In the genomic region with DNA sequence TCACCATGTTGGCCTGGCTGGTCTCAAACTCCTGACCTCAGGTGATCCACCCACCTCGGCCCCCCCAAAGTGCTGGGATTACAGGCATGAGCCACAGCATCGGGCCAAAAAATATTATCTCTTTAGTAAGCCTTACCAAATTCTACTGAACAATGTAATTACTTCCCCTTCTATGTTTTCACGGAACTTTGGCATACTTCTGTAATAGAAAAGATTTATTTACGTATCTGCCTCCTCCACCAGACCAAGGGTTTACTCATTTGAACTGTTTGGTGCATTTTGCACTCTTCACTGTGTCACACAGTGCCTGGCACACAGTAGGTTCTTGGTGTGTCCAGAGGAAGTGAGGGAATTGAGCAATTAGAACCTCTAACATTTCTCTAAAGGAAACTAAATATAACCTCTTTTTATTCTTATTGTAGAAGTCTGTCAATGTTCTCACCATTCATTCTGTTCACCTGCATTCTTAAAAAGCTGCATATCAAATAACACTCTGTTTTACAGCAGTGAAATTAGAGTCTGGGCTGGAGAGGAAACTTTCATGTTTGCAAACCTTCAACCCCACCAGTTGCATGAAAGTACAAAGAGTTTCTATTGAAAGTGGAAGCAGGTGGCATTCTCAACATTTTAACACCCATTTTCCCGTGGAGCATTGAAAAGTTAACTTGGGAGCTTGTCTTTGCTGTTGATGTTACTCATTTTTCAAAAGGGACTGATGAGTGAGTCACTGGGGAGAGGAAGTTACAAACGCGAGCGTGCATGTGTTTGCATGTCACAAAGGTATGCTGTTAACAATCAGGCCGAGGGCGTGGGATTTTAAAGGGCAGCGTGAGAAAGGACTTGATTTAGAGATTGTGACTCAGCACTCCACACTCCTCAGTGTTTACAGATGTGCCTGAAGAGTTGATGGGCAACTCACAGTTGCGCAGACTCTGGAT, we compare ENCODE assay signal across 1 cellular context.
TF ChIP-seq lines count a peak whose summit lies in the region.

No MANE protein-coding gene starts in this region.

TF ChIP-seq in GM23338, 12 proteins besides CTCF, POLR2A, EP300 and RAD21 (continued from another document):
- TF ChIP-seq ZNF462 (CRISPR knock-in tag; IDR thresholded peaks at IDR 0.05) (no peak), NANOG (IDR thresholded peaks at IDR 0.05; ENCODE audit: borderline replicate concordance) (no peak), EZH2 (IDR thresholded peaks at IDR 0.05; ENCODE audit: low read depth, unreplicated experiment) (no peak), ZNF114 (CRISPR knock-in tag; IDR thresholded peaks at IDR 0.05) (no peak), STAT1 (IDR thresholded peaks at IDR 0.05; ENCODE audit: unreplicated experiment) (no peak), CREB1 (CRISPR knock-in tag; IDR thresholded peaks at IDR 0.05; ENCODE audit: low read depth) (no peak)
TF ChIP-seq in GM23338: peak in this region for 0.
